In genomic region chr5:1791176-1791575, GRCh38 we compare ENCODE assay signal across 14 cellular contexts. TPM values are rescaled to one million over a fixed set of nuclear protein-coding genes. Genes with fewer than 3 reads are reported as not detected.
A peak's percentile ranks its signal among the peaks of the same experiment; 100 is the strongest.
DNase-seq lines count a peak whose midpoint lies in the region; ATAC-seq and TF ChIP-seq lines count a peak whose summit lies in the region.
"Had no signal": no experiment of that assay in that cellular context is flagged by ENCODE, and none has a peak within 500 bp of the region (broad histone marks: within the 10 kb centered on the region; RNA-seq: fewer than 3 reads in every experiment).

No MANE protein-coding gene starts in this region.

- TF ChIP-seq POLR2A in Peyer's patch (IDR thresholded peaks at IDR 0.05) (no peak), ovary (IDR thresholded peaks at IDR 0.05) (no peak)

- no peak for DNase-seq in activated naive CD4-positive, alpha-beta T cell treated with anti-CD3 and anti-CD28 coated beads for 36 hours
- no peak for DNase-seq in activated naive CD4-positive, alpha-beta T cell treated with anti-CD3 and anti-CD28 coated beads, Interleukin-2, amount 50 U/mL, for 16 hours
- DNase-seq in Peyer's patch (peak in 2 of 3 donors; percentile 6 to 30), NCI-H1694 (lab: John Stamatoyannopoulos, UW) (no peak), ovary (no peak), HK-2 (ENCODE audit: unreplicated experiment) (no peak)
- DNase-seq in effector memory CD4-positive, alpha-beta T cell, result no peak
- no peak for DNase-seq in stimulated activated effector memory CD8-positive, alpha-beta T cell treated with anti-CD3 and anti-CD28 coated beads, Interleukin-12 subunit alpha, Interleukin-12 subunit beta, amount 100 ng/mL, for 72 hours (ENCODE audit: low spot score in 2 of 2)
- DNase-seq: activated CD4-positive, CD25-positive, alpha-beta regulatory T cell treated with anti-CD3 and anti-CD28 coated beads, Interleukin-2, amount 50 U/mL, for 72 hours; Karpas-422; NCI-H1105 had no signal

- H3K36me3 ChIP-seq in Peyer's patch (no peaks in the 10 kb centered on the region), ovary (no peaks in the 10 kb centered on the region)
- H3K36me3 ChIP-seq in effector memory CD4-positive, alpha-beta T cell (ENCODE audit: control insufficient read depth, insufficient read depth, low read length), result no peaks in the 10 kb centered on the region
- H3K36me3 ChIP-seq: vagina had no signal

- H3K4me3 ChIP-seq in Peyer's patch, result no peak overlapping the region
- H3K4me3 ChIP-seq in effector memory CD4-positive, alpha-beta T cell (ENCODE audit: insufficient read depth, low read depth, low read length, poor library complexity, severe bottlenecking), result no peak overlapping the region
- no peak overlapping the region for H3K4me3 ChIP-seq in ovary
- H3K4me3 ChIP-seq: lung, vagina had no signal

- ATAC-seq in stimulated activated effector memory CD8-positive, alpha-beta T cell treated with anti-CD3 and anti-CD28 coated beads, Interleukin-12 subunit alpha, Interleukin-12 subunit beta, amount 100 ng/mL, for 72 hours, result no peak

- H3K4me1 ChIP-seq in Peyer's patch (peaks cover 0 to 10% (median 0%) of the 10 kb centered on the region in 4 donors), ovary (ENCODE audit: insufficient read depth) (no peaks in the 10 kb centered on the region)
- peaks cover 20% of the 10 kb centered on the region for H3K4me1 ChIP-seq in effector memory CD4-positive, alpha-beta T cell (ENCODE audit: control insufficient read depth, insufficient read depth, low read length, poor library complexity, severe bottlenecking)

- no peak for TF ChIP-seq CTCF in Peyer's patch (IDR thresholded peaks at IDR 0.05)
- no peak for TF ChIP-seq CTCF in ovary (IDR thresholded peaks at IDR 0.05)

- CTCF ChIA-PET in activated naive CD4-positive, alpha-beta T cell treated with anti-CD3 and anti-CD28 coated beads for 36 hours (lab: Charles Lee), result no interaction called here

- no peak for TF ChIP-seq EP300 in ovary (IDR thresholded peaks at IDR 0.05)

- no peaks in the 10 kb centered on the region for H3K9me3 Mint-ChIP-seq in activated naive CD4-positive, alpha-beta T cell treated with anti-CD3 and anti-CD28 coated beads for 36 hours
- no peaks in the 10 kb centered on the region for H3K9me3 Mint-ChIP-seq in stimulated activated effector memory CD8-positive, alpha-beta T cell treated with anti-CD3 and anti-CD28 coated beads, Interleukin-12 subunit alpha, Interleukin-12 subunit beta, amount 100 ng/mL, for 72 hours
- H3K9me3 Mint-ChIP-seq: nephron had no signal

- H3K27ac ChIP-seq in Peyer's patch, result no peak overlapping the region
- peak overlapping the region; percentile 51 for H3K27ac ChIP-seq in effector memory CD4-positive, alpha-beta T cell (ENCODE audit: insufficient read depth, low read length, poor library complexity, severe bottlenecking)
- no peak overlapping the region for H3K27ac ChIP-seq in ovary
- H3K27ac ChIP-seq: vagina had no signal

- H3K27ac Mint-ChIP-seq in activated naive CD4-positive, alpha-beta T cell treated with anti-CD3 and anti-CD28 coated beads for 36 hours, result peak overlapping the region; percentile 46
- H3K27ac Mint-ChIP-seq in stimulated activated effector memory CD8-positive, alpha-beta T cell treated with anti-CD3 and anti-CD28 coated beads, Interleukin-12 subunit alpha, Interleukin-12 subunit beta, amount 100 ng/mL, for 72 hours, result peak overlapping the region; percentile 98

- no peak overlapping the region for H3K4me3 Mint-ChIP-seq in activated naive CD4-positive, alpha-beta T cell treated with anti-CD3 and anti-CD28 coated beads for 36 hours
- no peak overlapping the region for H3K4me3 Mint-ChIP-seq in stimulated activated effector memory CD8-positive, alpha-beta T cell treated with anti-CD3 and anti-CD28 coated beads, Interleukin-12 subunit alpha, Interleukin-12 subunit beta, amount 100 ng/mL, for 72 hours
- H3K4me3 Mint-ChIP-seq: nephron had no signal

- intact Hi-C loops in activated naive CD4-positive, alpha-beta T cell treated with anti-CD3 and anti-CD28 coated beads for 36 hours (cut with micrococcal nuclease), result loop anchor here (10.0 kb wide), 2 partner anchors 256 to 476 kb away; no protein-coding TSS in a partner anchor
- intact Hi-C loops in ovary (cut with DNase I), result no loop called here

- no peaks in the 10 kb centered on the region for H3K27me3 ChIP-seq in Peyer's patch
- H3K27me3 ChIP-seq in effector memory CD4-positive, alpha-beta T cell (replicated peaks; ENCODE audit: control insufficient read depth, insufficient read depth, low read length, poor library complexity, severe bottlenecking), result no peaks in the 10 kb centered on the region
- H3K27me3 ChIP-seq in ovary, result no peaks in the 10 kb centered on the region
- H3K27me3 ChIP-seq: vagina had no signal

- no peaks in the 10 kb centered on the region for H3K27me3 Mint-ChIP-seq in activated naive CD4-positive, alpha-beta T cell treated with anti-CD3 and anti-CD28 coated beads for 36 hours (ENCODE audit: low read depth)

- WGBS in ovary, 3 donors, result 69 to 83% (median 81%) methylated on average over 3 of the region's 3 CpGs

- peaks cover 5% of the 10 kb centered on the region for H3K36me3 Mint-ChIP-seq in activated naive CD4-positive, alpha-beta T cell treated with anti-CD3 and anti-CD28 coated beads for 36 hours (ENCODE audit: low read depth)
- peaks cover 18% of the 10 kb centered on the region for H3K36me3 Mint-ChIP-seq in stimulated activated effector memory CD8-positive, alpha-beta T cell treated with anti-CD3 and anti-CD28 coated beads, Interleukin-12 subunit alpha, Interleukin-12 subunit beta, amount 100 ng/mL, for 72 hours

- H3K4me1 Mint-ChIP-seq in activated naive CD4-positive, alpha-beta T cell treated with anti-CD3 and anti-CD28 coated beads for 36 hours (ENCODE audit: low read depth), result peaks cover 63% of the 10 kb centered on the region
- peaks cover 77% of the 10 kb centered on the region for H3K4me1 Mint-ChIP-seq in stimulated activated effector memory CD8-positive, alpha-beta T cell treated with anti-CD3 and anti-CD28 coated beads, Interleukin-12 subunit alpha, Interleukin-12 subunit beta, amount 100 ng/mL, for 72 hours

- H3K9me3 ChIP-seq in Peyer's patch (no peaks in the 10 kb centered on the region), ovary (no peaks in the 10 kb centered on the region)
- H3K9me3 ChIP-seq in effector memory CD4-positive, alpha-beta T cell (ENCODE audit: control insufficient read depth, low read length), result no peaks in the 10 kb centered on the region
- H3K9me3 ChIP-seq: vagina had no signal

RNA-seq across cellular contexts. Expression of gene MRPL36, which starts 8.5 kb away (rescaled TPM):
- 10 to 100 TPM; 60.7 to 63.4 TPM for total RNA-seq in activated naive CD4-positive, alpha-beta T cell treated with anti-CD3 and anti-CD28 coated beads for 36 hours
- 10 to 100 TPM; 21.9 to 23.9 (median 23.3) TPM for total RNA-seq in Peyer's patch
- total RNA-seq in ovary, result 10 to 100 TPM; 26.8 to 42.5 (median 33.8) TPM
- polyA plus RNA-seq in ovary, result 10 to 100 TPM; 40.8 to 60.7 TPM

RNA-seq across cellular contexts. Expression of gene NDUFS6, which starts 10.0 kb away (rescaled TPM):
- 10 to 100 TPM; 39.5 to 44.6 TPM for total RNA-seq in activated naive CD4-positive, alpha-beta T cell treated with anti-CD3 and anti-CD28 coated beads for 36 hours
- 10 to 100 TPM; 27.4 to 86.5 (median 47.6) TPM for total RNA-seq in Peyer's patch
- total RNA-seq in ovary, result 10 to 100 TPM; 16.3 to 50.8 (median 21.5) TPM
- polyA plus RNA-seq in ovary, result 10 to 100 TPM; 17.0 to 31.2 TPM

Comparison
In these comparisons a context has a peak if more than half of its experiments do, and no peak if none do; other contexts are left out.
1. DNase-seq: peak in Peyer's patch (2 of 3); none in activated naive CD4-positive, alpha-beta T cell treated with anti-CD3 and anti-CD28 coated beads for 36 hours (single experiment), activated naive CD4-positive, alpha-beta T cell treated with anti-CD3 and anti-CD28 coated beads, Interleukin-2, amount 50 U/mL, for 16 hours (single experiment), effector memory CD4-positive, alpha-beta T cell (0 of 3), stimulated activated effector memory CD8-positive, alpha-beta T cell treated with anti-CD3 and anti-CD28 coated beads, Interleukin-12 subunit alpha, Interleukin-12 subunit beta, amount 100 ng/mL, for 72 hours (0 of 2), NCI-H1694 (single experiment), ovary (0 of 5) and HK-2 (single experiment).